In the genomic region with DNA sequence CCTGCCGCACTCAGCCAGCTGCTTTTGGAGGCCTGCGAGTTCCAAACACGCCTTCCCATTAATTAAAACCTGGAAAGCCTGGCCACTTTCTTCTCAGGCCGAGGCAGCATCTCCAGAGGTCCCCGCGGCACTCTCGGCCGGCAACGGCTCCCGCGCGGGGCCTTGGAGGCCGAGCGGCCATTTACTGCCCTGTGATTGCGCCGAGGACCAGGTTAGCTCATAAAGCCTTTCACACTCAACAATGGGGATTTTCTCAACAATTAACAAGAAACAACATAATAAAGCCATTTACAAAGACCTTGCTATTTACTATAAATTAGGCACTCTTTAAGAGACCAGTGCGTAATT, we compare ENCODE assay signal across 18 cellular contexts. TPM values are rescaled to one million over a fixed set of nuclear protein-coding genes. Genes with fewer than 3 reads are reported as not detected.
A peak's percentile ranks its signal among the peaks of the same experiment; 100 is the strongest.
DNase-seq lines count a peak whose midpoint lies in the region; ATAC-seq, FAIRE-seq and TF ChIP-seq lines count a peak whose summit lies in the region.
"Had no signal": no experiment of that assay in that cellular context is flagged by ENCODE, and none has a peak within 500 bp of the region (broad histone marks: within the 10 kb centered on the region; RNA-seq: fewer than 3 reads in every experiment).

No MANE protein-coding gene starts in this region.

- H3K27ac ChIP-seq in Panc1 (ENCODE audit: low read length): peak overlapping the region; percentile 86
- H3K27ac ChIP-seq in mesodermal cell (ENCODE audit: low read depth, low read length, severe bottlenecking): peak overlapping the region; percentile 87
- H3K27ac ChIP-seq in kidney (ENCODE audit: low read depth in 2 of 2, low read length in 2 of 2): no peak overlapping the region

- no peak for DNase-seq in Panc1 (ENCODE audit: low read depth, low spot score)
- no peak for DNase-seq in endothelial cell (ENCODE audit: low spot score)
- DNase-seq in type B pancreatic cell (ENCODE audit: extremely low spot score, unreplicated experiment): no peak
- DNase-seq in kidney: no peak
- DNase-seq in NCI-H187 (lab: John Stamatoyannopoulos, UW): no peak
- DNase-seq: activated naive CD8-positive, alpha-beta T cell treated with anti-CD3 and anti-CD28 coated beads, Interleukin-2, amount 10 ng/mL, durations not matched to agents 7 days and 5 days; effector CD8-positive, alpha-beta T cell; KG1; MV-4-11; NCI-H524; SHP77; stimulated activated naive CD8-positive, alpha-beta T cell treated with anti-CD3 and anti-CD28 coated beads, Interleukin-15, Interleukin-2, amounts not matched to agents 100 U/mL and 50 U/mL, for 24 hours had no signal

- no TSS peak for BruUV-seq in Panc1 (replicated peaks; lab: Mats Ljungman, UMichigan)

- peak overlapping the region; percentile 92 for H3K4me3 Mint-ChIP-seq in endothelial cell (ENCODE audit: unreplicated experiment)
- H3K4me3 Mint-ChIP-seq in type B pancreatic cell: peak overlapping the region; percentile 80
- H3K4me3 Mint-ChIP-seq: activated naive CD8-positive, alpha-beta T cell treated with anti-CD3 and anti-CD28 coated beads, Interleukin-2, amount 10 ng/mL, durations not matched to agents 7 days and 5 days; T-helper 1 cell treated with Interleukin-12 subunit alpha and Interleukin-12 subunit beta and Interleukin-4 antibody, amounts not matched to agents 30 μg/mL and 1 μg/mL, for 36 hours had no signal

- no peak for ATAC-seq in Panc1
- no peak for ATAC-seq in HG02759 (IDR thresholded peaks at IDR 0.05; ENCODE audit: unreplicated experiment)
- ATAC-seq: stimulated activated naive CD8-positive, alpha-beta T cell treated with anti-CD3 and anti-CD28 coated beads, Interleukin-15, Interleukin-2, amounts not matched to agents 100 U/mL and 50 U/mL, for 24 hours had no signal

- H3K4me3 ChIP-seq in Panc1 (ENCODE audit: low read depth in 2 of 2, low read length in 2 of 2) (no peak overlapping the region), mesodermal cell (ENCODE audit: extremely low read depth, insufficient read depth, low read length, poor library complexity, severe bottlenecking) (peak overlapping the region; percentile 20), kidney (ENCODE audit: low read length in 2 of 2) (no peak overlapping the region)
- H3K4me3 ChIP-seq: HAP-1 had no signal

- 4 to 7% methylated on average over 14 to 15 of the region's 17 CpGs for WGBS in mesodermal cell (ENCODE audit: insufficient coverage in 2 of 2), 2 experiments

- peaks cover 49% of the 10 kb centered on the region for H3K4me1 ChIP-seq in Panc1 (ENCODE audit: control insufficient read depth, insufficient read depth, low read length)
- peaks cover 50% of the 10 kb centered on the region for H3K4me1 ChIP-seq in mesodermal cell (ENCODE audit: control insufficient read depth, insufficient read depth, low read length, poor library complexity, severe bottlenecking)
- H3K4me1 ChIP-seq in kidney (ENCODE audit: control insufficient read depth in 1 of 2, insufficient read depth in 1 of 2, low read depth in 1 of 2, low read length in 2 of 2): peaks cover 0 to 4% of the 10 kb centered on the region in 2 donors

- intact Hi-C loops in Panc1 (cut with micrococcal nuclease; ENCODE audit: unreplicated experiment) (no loop called here), kidney (cut with DNase I) (no loop called here)

- peaks cover 3% of the 10 kb centered on the region for H3K36me3 Mint-ChIP-seq in endothelial cell (ENCODE audit: low read depth, unreplicated experiment)
- H3K36me3 Mint-ChIP-seq in type B pancreatic cell: no peaks in the 10 kb centered on the region
- H3K36me3 Mint-ChIP-seq: activated naive CD8-positive, alpha-beta T cell treated with anti-CD3 and anti-CD28 coated beads, Interleukin-2, amount 10 ng/mL, durations not matched to agents 7 days and 5 days had no signal

- in situ Hi-C loops in Panc1 (cut with HindIII; ENCODE audit: low pct_unique_long_range_greater_than_20kb, low sequenced_read_pairs): no loop called here

- H3K9me3 Mint-ChIP-seq in endothelial cell (ENCODE audit: unreplicated experiment) (no peaks in the 10 kb centered on the region), type B pancreatic cell (no peaks in the 10 kb centered on the region)
- H3K9me3 Mint-ChIP-seq: activated naive CD8-positive, alpha-beta T cell treated with anti-CD3 and anti-CD28 coated beads, Interleukin-2, amount 10 ng/mL, durations not matched to agents 7 days and 5 days; T-helper 1 cell treated with Interleukin-12 subunit alpha and Interleukin-12 subunit beta and Interleukin-4 antibody, amounts not matched to agents 30 μg/mL and 1 μg/mL, for 36 hours had no signal

- H3K36me3 ChIP-seq in Panc1 (ENCODE audit: control insufficient read depth, insufficient read depth, low read length) (no peaks in the 10 kb centered on the region; the same call in 1 of the 2 replicates), mesodermal cell (ENCODE audit: control insufficient read depth, insufficient read depth, low read length) (no peaks in the 10 kb centered on the region), kidney (ENCODE audit: control insufficient read depth in 1 of 2, insufficient read depth in 2 of 2, low read length in 2 of 2) (no peaks in the 10 kb centered on the region)
- H3K36me3 ChIP-seq: HAP-1 had no signal

- H3K9ac ChIP-seq in kidney (ENCODE audit: low read length in 2 of 2): no peak overlapping the region

- H3K4me1 Mint-ChIP-seq in endothelial cell (ENCODE audit: unreplicated experiment): peaks cover 67% of the 10 kb centered on the region
- H3K4me1 Mint-ChIP-seq in type B pancreatic cell (ENCODE audit: unreplicated experiment): peaks cover 55% of the 10 kb centered on the region
- H3K4me1 Mint-ChIP-seq: activated naive CD8-positive, alpha-beta T cell treated with anti-CD3 and anti-CD28 coated beads, Interleukin-2, amount 10 ng/mL, durations not matched to agents 7 days and 5 days had no signal

- no peak for TF ChIP-seq CTCF in Panc1 (IDR thresholded peaks at IDR 0.05)
- no peak for TF ChIP-seq CTCF in endothelial cell (IDR thresholded peaks at IDR 0.05; ENCODE audit: unreplicated experiment)
- no peak for TF ChIP-seq CTCF in type B pancreatic cell (conservative IDR thresholded peaks at IDR 0.05)
- TF ChIP-seq CTCF in kidney (IDR thresholded peaks at IDR 0.05; ENCODE audit: borderline replicate concordance, extremely low read depth, insufficient read depth): no peak

- POLR2A ChIA-PET in Panc1 (lab: Charles Lee): no interaction called here

- no peak for FAIRE-seq in kidney (lab: Jason Lieb, UNC)
- FAIRE-seq: bronchial epithelial cell, keratinocyte had no signal

- no peaks in the 10 kb centered on the region for H3K27me3 ChIP-seq in Panc1 (ENCODE audit: control insufficient read depth, insufficient read depth, low read length)

- peaks cover 22% of the 10 kb centered on the region for H3K27me3 Mint-ChIP-seq in endothelial cell (ENCODE audit: unreplicated experiment)
- H3K27me3 Mint-ChIP-seq in type B pancreatic cell: peaks cover 11% of the 10 kb centered on the region

- no peaks in the 10 kb centered on the region for H3K9me3 ChIP-seq in Panc1 (ENCODE audit: control insufficient read depth, insufficient read depth, low read depth, low read length)
- no peaks in the 10 kb centered on the region for H3K9me3 ChIP-seq in mesodermal cell (ENCODE audit: control insufficient read depth, low read length)
- H3K9me3 ChIP-seq in kidney (ENCODE audit: control insufficient read depth in 1 of 2, low read length in 2 of 2): no peaks in the 10 kb centered on the region
- H3K9me3 ChIP-seq: HAP-1 had no signal

- CTCF ChIA-PET in Panc1 (lab: Charles Lee): no interaction called here

- H3K27ac Mint-ChIP-seq in endothelial cell (ENCODE audit: unreplicated experiment) (peak overlapping the region; percentile 98), type B pancreatic cell (peak overlapping the region; percentile 91)
- H3K27ac Mint-ChIP-seq: activated naive CD8-positive, alpha-beta T cell treated with anti-CD3 and anti-CD28 coated beads, Interleukin-2, amount 10 ng/mL, durations not matched to agents 7 days and 5 days; T-helper 1 cell treated with Interleukin-12 subunit alpha and Interleukin-12 subunit beta and Interleukin-4 antibody, amounts not matched to agents 30 μg/mL and 1 μg/mL, for 36 hours had no signal

RNA-seq across cellular contexts. Expression of gene SKIDA1, which starts 16.5 kb away (rescaled TPM):
- total RNA-seq in Panc1 (2021; ENCODE audit: unreplicated experiment): 9.3 TPM
- 5.8 TPM for polyA plus RNA-seq in Panc1 (2012; ENCODE audit: insufficient read length)
- total RNA-seq in endothelial cell (ENCODE audit: unreplicated experiment): 5.9 TPM
- polyA plus RNA-seq in mesodermal cell (2013, experiment 1 of 2): 11.4 TPM
- polyA plus RNA-seq in mesodermal cell (2013, experiment 2 of 2): 10.3 TPM
- total RNA-seq in type B pancreatic cell (ENCODE audit: low replicate concordance): 9.6 and 24.3 TPM in 2 replicates
- total RNA-seq in kidney: 2.9 TPM
- polyA plus RNA-seq in kidney (ENCODE audit: insufficient read depth, low read depth, low replicate concordance): 0.71 TPM

RNA-seq across cellular contexts. Expression of gene MLLT10, which starts 25.1 kb away (rescaled TPM):
- total RNA-seq in Panc1 (2021; ENCODE audit: unreplicated experiment) (33.4 TPM), endothelial cell (ENCODE audit: unreplicated experiment) (50.6 TPM), type B pancreatic cell (ENCODE audit: low replicate concordance) (45.8 and 46.8 TPM in 2 replicates), kidney (54.2 TPM)
- polyA plus RNA-seq in Panc1 (2012; ENCODE audit: insufficient read length): 28.9 TPM
- 45.1 TPM for polyA plus RNA-seq in mesodermal cell (2013, experiment 1 of 2)
- polyA plus RNA-seq in mesodermal cell (2013, experiment 2 of 2): 40.1 TPM
- polyA plus RNA-seq in kidney (ENCODE audit: insufficient read depth, low read depth, low replicate concordance): 11.0 TPM

Comparison
In these comparisons a context has a peak if more than half of its experiments do, and no peak if none do; other contexts are left out.
1. H3K27ac ChIP-seq: peak in Panc1 (single experiment) and mesodermal cell (single experiment); none in kidney (0 of 2).